In genomic region chr16:87278191-87279093, GRCh38 we compare ENCODE assay signal across 7 cellular contexts. TPM values are rescaled to one million over a fixed set of nuclear protein-coding genes. Genes with fewer than 3 reads are reported as not detected.
DNase-seq lines count a peak whose midpoint lies in the region; ATAC-seq lines count a peak whose summit lies in the region.

No MANE protein-coding gene starts in this region.

- DNase-seq in G401 (ENCODE audit: low spot score) (peak; percentile 91), HUDEP-2 (lab: John Stamatoyannopoulos, UW; ENCODE audit: unreplicated experiment in 76 of 76) (peak in 50 of 76 experiments; percentile 3 to 69 (median 33)), SK-N-DZ (ENCODE audit: low spot score) (peak; percentile 69), T47D (ENCODE audit: low read depth in 1 of 2, low spot score in 1 of 2) (peak; percentile 86 to 97), iris pigment epithelial cell (ENCODE audit: low read depth) (peak; percentile 82)
- peak; percentile 20 for DNase-seq in stimulated activated CD4-positive, alpha-beta T cell treated with anti-CD3 and anti-CD28 coated beads, Interleukin-12 subunit alpha, Interleukin-12 subunit beta, amount 100 ng/mL, for 4 hours

- ATAC-seq in GM21717 (IDR thresholded peaks at IDR 0.05; ENCODE audit: unreplicated experiment), result no peak

- in situ Hi-C loops in G401 (cut with HindIII; ENCODE audit: low sequenced_read_pairs), result no loop called here
- in situ Hi-C loops in T47D (cut with HindIII; ENCODE audit: low pct_unique_long_range_greater_than_20kb, low sequenced_read_pairs), result no loop called here

RNA-seq across cellular contexts. Expression of gene C16orf95, which starts 38.8 kb away (rescaled TPM):
- total RNA-seq in G401 (2014; rRNA removed; shearing (Covaris generic)), result 7.0 and 14.2 TPM in 2 replicates
- 9.4 and 10.1 TPM in 2 replicates for polyA plus RNA-seq in SK-N-DZ (2014; cell fraction: cytosol; rRNA removed)
- 1.7 and 4.8 TPM in 2 replicates for polyA plus RNA-seq in SK-N-DZ (2014; cell fraction: nucleus; rRNA removed)

Comparison
In these comparisons a context has a peak if more than half of its experiments do, and no peak if none do; other contexts are left out.
1. DNase-seq: peak in every context shown above with its lines; median percentile 92 in T47D; 91 in G401; 82 in iris pigment epithelial cell; 69 in SK-N-DZ; 33 in HUDEP-2; 20 in stimulated activated CD4-positive, alpha-beta T cell treated with anti-CD3 and anti-CD28 coated beads, Interleukin-12 subunit alpha, Interleukin-12 subunit beta, amount 100 ng/mL, for 4 hours.